In the genomic region with DNA sequence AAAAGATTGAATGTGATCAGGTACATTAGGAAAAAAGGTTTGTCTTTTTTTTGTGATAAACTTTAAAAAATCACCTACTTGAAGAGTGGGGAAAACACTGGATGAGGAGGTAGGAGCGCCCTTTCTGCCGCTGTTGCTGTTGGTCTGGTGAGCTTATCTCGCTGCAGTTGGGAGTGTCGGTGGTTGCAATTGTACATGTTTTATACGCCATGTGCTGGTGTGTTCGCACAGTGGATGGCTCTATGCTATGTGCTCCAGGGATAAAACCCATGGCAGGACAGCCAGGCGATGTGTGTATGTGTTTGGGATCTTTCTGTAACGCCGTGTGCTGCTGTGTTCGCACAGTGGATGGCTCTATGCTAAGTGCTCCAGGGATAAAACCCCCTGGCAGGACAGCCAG, we compare ENCODE assay signal across 15 cellular contexts. TPM values are rescaled to one million over a fixed set of nuclear protein-coding genes. Genes with fewer than 3 reads are reported as not detected.
DNase-seq lines count a peak whose midpoint lies in the region; ATAC-seq, FAIRE-seq and TF ChIP-seq lines count a peak whose summit lies in the region.
"Had no signal": no experiment of that assay in that cellular context is flagged by ENCODE, and none has a peak within 500 bp of the region (broad histone marks: within the 10 kb centered on the region; RNA-seq: fewer than 3 reads in every experiment).

No MANE protein-coding gene starts in this region.

- 42% methylated on average over 10 of the region's 10 CpGs for WGBS in liver
- 49 to 70% (median 56%) methylated on average over 10 of the region's 10 CpGs for WGBS in small intestine, 3 donors

- H3K9me2 ChIP-seq in GM23338 (ENCODE audit: insufficient read depth), result no peaks in the 10 kb centered on the region

- peak overlapping the region; percentile 7 to 93 for H3K9ac ChIP-seq in liver (ENCODE audit: low read depth in 1 of 2, low read length in 2 of 2)

- H3K9me3 ChIP-seq in liver (ENCODE audit: control insufficient read depth in 4 of 4, low read length in 3 of 4) (no peaks in the 10 kb centered on the region), small intestine (ENCODE audit: control insufficient read depth, low read depth) (no peaks in the 10 kb centered on the region)

- H3K36me3 ChIP-seq in GM23338 (ENCODE audit: insufficient read depth) (no peaks in the 10 kb centered on the region), liver (ENCODE audit: control insufficient read depth in 4 of 4, insufficient read depth in 3 of 4, low read depth in 1 of 4, low read length in 3 of 4) (no peaks in the 10 kb centered on the region), small intestine (ENCODE audit: control insufficient read depth in 2 of 2, insufficient read depth in 2 of 2, low read length in 2 of 2) (no peaks in the 10 kb centered on the region)
- H3K36me3 ChIP-seq: WERI-Rb-1 had no signal

- H3K27ac ChIP-seq in GM23338 (ENCODE audit: low read depth) (no peak overlapping the region), liver (ENCODE audit: low read depth in 1 of 2, low read length in 2 of 2) (peak overlapping the region; percentile 68 to 93), small intestine (ENCODE audit: low read depth in 1 of 2, low read length in 1 of 2) (no peak overlapping the region)
- H3K27ac ChIP-seq: WERI-Rb-1 had no signal

- no peak for ATAC-seq in GM23338
- ATAC-seq: right cardiac atrium had no signal

- TF ChIP-seq RAD21 in liver (IDR thresholded peaks at IDR 0.05), result no peak

- H3K4me1 ChIP-seq in GM23338 (ENCODE audit: insufficient read depth) (peaks cover 6% of the 10 kb centered on the region; the same call in 1 of the 2 replicates), liver (ENCODE audit: control insufficient read depth in 4 of 4, insufficient read depth in 4 of 4, low read length in 3 of 4) (peaks cover 3 to 26% (median 21%) of the 10 kb centered on the region in 4 donors), small intestine (ENCODE audit: control insufficient read depth in 2 of 2, insufficient read depth in 1 of 2, low read depth in 1 of 2, low read length in 1 of 2) (no peaks in the 10 kb centered on the region)

- H3K4me3 ChIP-seq in GM23338 (peak overlapping the region; percentile 82), liver (ENCODE audit: low read depth in 1 of 3, low read length in 3 of 3) (peak overlapping the region in 2 of 3 donors; percentile 69 to 88), small intestine (ENCODE audit: low read depth in 1 of 2, low read length in 2 of 2) (peak overlapping the region in 1 of 2 donors; percentile 66)

- no peaks in the 10 kb centered on the region; the same call in none of the 2 replicates for H3K79me2 ChIP-seq in GM23338 (replicated peaks; ENCODE audit: insufficient read depth)

- peaks cover 51% of the 10 kb centered on the region for H3K27me3 ChIP-seq in GM23338 (ENCODE audit: insufficient read depth)
- H3K27me3 ChIP-seq in liver (ENCODE audit: control insufficient read depth in 4 of 4, insufficient read depth in 4 of 4, low read length in 3 of 4), result no peaks in the 10 kb centered on the region
- H3K27me3 ChIP-seq in small intestine (ENCODE audit: control insufficient read depth in 2 of 2, insufficient read depth in 2 of 2, low read length in 2 of 2), result peaks cover 3 to 10% of the 10 kb centered on the region in 2 donors

- H4K20me1 ChIP-seq in GM23338 (replicated peaks; ENCODE audit: insufficient read depth), result no peaks in the 10 kb centered on the region

- DNase-seq in GM23338 (ENCODE audit: low spot score) (no peak), chondrocyte (ENCODE audit: low spot score) (no peak), small intestine (peak; percentile 38), KG1 (lab: John Stamatoyannopoulos, UW) (no peak), DMS79 treated with DMSO at 0.1 percent for 48 hours (lab: John Stamatoyannopoulos, UW) (no peak), GM12892 (ENCODE audit: insufficient read length) (no peak), T-helper 1 cell (no peak)
- DNase-seq: DMS79; effector CD4-positive, alpha-beta T cell; right cardiac atrium; WERI-Rb-1 had no signal

- peaks cover 10% of the 10 kb centered on the region; the same call in 1 of the 2 replicates for H3F3A ChIP-seq in GM23338 (replicated peaks; ENCODE audit: low read depth)

- peak overlapping the region; percentile 81 for H3K4me3 Mint-ChIP-seq in GM23338
- H3K4me3 Mint-ChIP-seq in chondrocyte (ENCODE audit: unreplicated experiment), result peak overlapping the region; percentile 68

- FAIRE-seq in small intestine (lab: Jason Lieb, UNC), result no peak
- no peak for FAIRE-seq in GM12892 (lab: Jason Lieb, UNC)
- FAIRE-seq: GM12891 had no signal

- H3K27me3 Mint-ChIP-seq in GM23338 (ENCODE audit: insufficient read depth, low read depth, poor library complexity), result peaks cover 41% of the 10 kb centered on the region
- peaks cover 47% of the 10 kb centered on the region for H3K27me3 Mint-ChIP-seq in chondrocyte (ENCODE audit: low read depth)

- H3K9me3 Mint-ChIP-seq in GM23338 (no peaks in the 10 kb centered on the region; the same call in 2 of the 3 replicates), chondrocyte (ENCODE audit: low read depth) (no peaks in the 10 kb centered on the region)

- TF ChIP-seq POLR2A in GM12892 (IDR thresholded peaks at IDR 0.05; ENCODE audit: low read depth, low read length), result no peak

- TF ChIP-seq CTCF in GM23338 (conservative IDR thresholded peaks at IDR 0.05; ENCODE audit: low read depth in 2 of 2) (no peak), chondrocyte (IDR thresholded peaks at IDR 0.05) (no peak), liver (IDR thresholded peaks at IDR 0.05; ENCODE audit: low read depth, low read length, missing input control) (no peak)

- H3K27ac Mint-ChIP-seq in GM23338 (no peak overlapping the region), chondrocyte (ENCODE audit: unreplicated experiment) (no peak overlapping the region)

- H3K4me1 Mint-ChIP-seq in GM23338 (peaks cover 13% of the 10 kb centered on the region), chondrocyte (ENCODE audit: low read depth) (peaks cover 13% of the 10 kb centered on the region)

- no peak overlapping the region for H2AFZ ChIP-seq in GM23338

- peaks cover 2% of the 10 kb centered on the region; the same call in 1 of the 3 replicates for H3K36me3 Mint-ChIP-seq in GM23338 (ENCODE audit: low read depth)
- H3K36me3 Mint-ChIP-seq in chondrocyte (ENCODE audit: low read depth), result no peaks in the 10 kb centered on the region

- H3K4me2 ChIP-seq in GM23338, result peak overlapping the region; percentile 90

TF ChIP-seq in GM23338, 12 proteins besides CTCF, POLR2A, EP300 and RAD21 (continues in another document):
- TF ChIP-seq JUNB (IDR thresholded peaks at IDR 0.05; ENCODE audit: unreplicated experiment), result no peak
- TF ChIP-seq ZNF331 (CRISPR knock-in tag; IDR thresholded peaks at IDR 0.05; ENCODE audit: low read depth), result no peak
- TF ChIP-seq STAT1 (IDR thresholded peaks at IDR 0.05; ENCODE audit: unreplicated experiment), result no peak
- TF ChIP-seq CREB1 (CRISPR knock-in tag; IDR thresholded peaks at IDR 0.05; ENCODE audit: low read depth), result no peak
- no peak for TF ChIP-seq NANOG (IDR thresholded peaks at IDR 0.05; ENCODE audit: borderline replicate concordance)
- TF ChIP-seq, protein P1, sequence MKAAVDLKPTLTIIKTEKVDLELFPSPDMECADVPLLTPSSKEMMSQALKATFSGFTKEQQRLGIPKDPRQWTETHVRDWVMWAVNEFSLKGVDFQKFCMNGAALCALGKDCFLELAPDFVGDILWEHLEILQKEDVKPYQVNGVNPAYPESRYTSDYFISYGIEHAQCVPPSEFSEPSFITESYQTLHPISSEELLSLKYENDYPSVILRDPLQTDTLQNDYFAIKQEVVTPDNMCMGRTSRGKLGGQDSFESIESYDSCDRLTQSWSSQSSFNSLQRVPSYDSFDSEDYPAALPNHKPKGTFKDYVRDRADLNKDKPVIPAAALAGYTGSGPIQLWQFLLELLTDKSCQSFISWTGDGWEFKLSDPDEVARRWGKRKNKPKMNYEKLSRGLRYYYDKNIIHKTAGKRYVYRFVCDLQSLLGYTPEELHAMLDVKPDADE (IDR thresholded peaks at IDR 0.05), result no peak
- TF ChIP-seq ZNF114 (CRISPR knock-in tag; IDR thresholded peaks at IDR 0.05), result no peak
- TF ChIP-seq POLR2AphosphoS5 (IDR thresholded peaks at IDR 0.05; ENCODE audit: low read depth), result no peak
- TF ChIP-seq EZH2phosphoT487 (IDR thresholded peaks at IDR 0.05; ENCODE audit: unreplicated experiment), result no peak

TF ChIP-seq in liver, 16 proteins besides CTCF, POLR2A, EP300 and RAD21:
- no peak for TF ChIP-seq NR2F2 (IDR thresholded peaks at IDR 0.05)
- no peak for TF ChIP-seq HNF4A (conservative IDR thresholded peaks at IDR 0.05)
- no peak for TF ChIP-seq GABPA (IDR thresholded peaks at IDR 0.05 in 1 of 2, conservative IDR thresholded peaks at IDR 0.05 in 1 of 2)
- no peak for TF ChIP-seq RXRA (IDR thresholded peaks at IDR 0.05)
- no peak for TF ChIP-seq TAF1 (conservative IDR thresholded peaks at IDR 0.05)
- TF ChIP-seq, protein P2, sequence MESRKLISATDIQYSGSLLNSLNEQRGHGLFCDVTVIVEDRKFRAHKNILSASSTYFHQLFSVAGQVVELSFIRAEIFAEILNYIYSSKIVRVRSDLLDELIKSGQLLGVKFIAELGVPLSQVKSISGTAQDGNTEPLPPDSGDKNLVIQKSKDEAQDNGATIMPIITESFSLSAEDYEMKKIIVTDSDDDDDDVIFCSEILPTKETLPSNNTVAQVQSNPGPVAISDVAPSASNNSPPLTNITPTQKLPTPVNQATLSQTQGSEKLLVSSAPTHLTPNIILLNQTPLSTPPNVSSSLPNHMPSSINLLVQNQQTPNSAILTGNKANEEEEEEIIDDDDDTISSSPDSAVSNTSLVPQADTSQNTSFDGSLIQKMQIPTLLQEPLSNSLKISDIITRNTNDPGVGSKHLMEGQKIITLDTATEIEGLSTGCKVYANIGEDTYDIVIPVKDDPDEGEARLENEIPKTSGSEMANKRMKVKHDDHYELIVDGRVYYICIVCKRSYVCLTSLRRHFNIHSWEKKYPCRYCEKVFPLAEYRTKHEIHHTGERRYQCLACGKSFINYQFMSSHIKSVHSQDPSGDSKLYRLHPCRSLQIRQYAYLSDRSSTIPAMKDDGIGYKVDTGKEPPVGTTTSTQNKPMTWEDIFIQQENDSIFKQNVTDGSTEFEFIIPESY (IDR thresholded peaks at IDR 0.05), result no peak

RNA-seq across cellular contexts. Expression of a gene that starts 1.7 kb away (rescaled TPM):
- total RNA-seq in GM23338 (2014; rRNA removed; shearing (Covaris generic)), result 2.4 and 3.2 TPM in 2 replicates
- 0.61 and 0.78 TPM in 2 replicates for polyA plus RNA-seq in GM23338 (2016; fragmentation: Nextera tagmentation; extraction: Ambion mirVana)
- total RNA-seq in chondrocyte, result 1.4 to 1.6 TPM (median 1.4 TPM) in 3 replicates
- 10 to 100 TPM in 1 of 2 donors, 1 to 10 TPM in 1; 7.6 to 40.9 TPM for total RNA-seq in liver
- 10 to 100 TPM; 15.4 to 23.5 TPM for polyA plus RNA-seq in liver
- 1 to 10 TPM in 2 of 3 donors, under 1 TPM in 1; 0.67 to 5.6 (median 3.8) TPM for polyA plus RNA-seq in small intestine
- not detected for polyA plus RNA-seq in GM12892 (2012; ENCODE audit: missing spikeins)
- total RNA-seq: mononuclear cell, SK-MEL-5 had no signal

Comparison
In these comparisons a context has a peak if more than half of its experiments do, and no peak if none do; other contexts are left out.
1. H3K27ac ChIP-seq: peak in liver (2 of 2); none in GM23338 (single experiment) and small intestine (0 of 2).